18 cellular contexts compared by ENCODE assay signal in genomic region chr15:79969175-79969574, GRCh38. TPM values are rescaled to one million over a fixed set of nuclear protein-coding genes. Genes with fewer than 3 reads are reported as not detected.
DNase-seq lines count a peak whose midpoint lies in the region; ATAC-seq and TF ChIP-seq lines count a peak whose summit lies in the region.
"Had no signal": no experiment of that assay in that cellular context is flagged by ENCODE, and none has a peak within 500 bp of the region (broad histone marks: within the 10 kb centered on the region; RNA-seq: fewer than 3 reads in every experiment).

No MANE protein-coding gene starts in this region.

- peak overlapping the region; percentile 90 for H3K4me3 ChIP-seq in GM08714 (ENCODE audit: low read length)
- peak overlapping the region; percentile 44 for H3K4me3 ChIP-seq in OCI-LY1 (ENCODE audit: low read depth, low read length, poor library complexity, severe bottlenecking)
- H3K4me3 ChIP-seq: coronary artery had no signal

- H3K4me3 Mint-ChIP-seq in activated naive CD8-positive, alpha-beta T cell treated with anti-CD3 and anti-CD28 coated beads, Interleukin-2, amount 10 ng/mL, durations not matched to agents 7 days and 5 days: peak overlapping the region; percentile 93
- peak overlapping the region; percentile 33 for H3K4me3 Mint-ChIP-seq in natural killer cell

- POLR2A ChIA-PET in activated naive CD8-positive, alpha-beta T cell treated with anti-CD3 and anti-CD28 coated beads, Interleukin-2, amount 10 ng/mL, durations not matched to agents 7 days and 5 days (lab: Charles Lee): interaction anchor here (1.0 to 6.3 kb wide), 5 partner anchors 21 to 91 kb away, joined by 3 to 92 read pairs (median 12); partner anchors contain the start of genes MTHFS and ZFAND6

- H3K9ac ChIP-seq in OCI-LY1 (ENCODE audit: low read length): peak overlapping the region; percentile 23; the same call in 1 of the 2 replicates

- H2AFZ ChIP-seq in OCI-LY1 (ENCODE audit: low read length): no peak overlapping the region

- H3K9me2 ChIP-seq in OCI-LY1 (ENCODE audit: low read depth, low read length): no peaks in the 10 kb centered on the region

- no peak for DNase-seq in activated naive CD8-positive, alpha-beta T cell treated with anti-CD3 and anti-CD28 coated beads, Interleukin-2, amount 10 ng/mL, durations not matched to agents 7 days and 5 days
- DNase-seq in natural killer cell: no peak
- no peak for DNase-seq in NCI-H187 (lab: John Stamatoyannopoulos, UW)
- DNase-seq in UCSD-AML1 (lab: John Stamatoyannopoulos, UW; ENCODE audit: unreplicated experiment): no peak
- DNase-seq: aorta; hippocampal formation; NCI-H2081 treated with DMSO at 0.1 percent for 48 hours; NCI-H748 treated with DMSO at 0.1 percent for 48 hours; right cardiac atrium; stimulated activated CD4-positive, alpha-beta T cell treated with anti-CD3 and anti-CD28 coated beads, Interleukin-4, amount 100 ng/mL, for 1 hour; stimulated activated naive CD4-positive, alpha-beta T cell had no signal

- no peaks in the 10 kb centered on the region for H4K20me1 ChIP-seq in OCI-LY1 (ENCODE audit: insufficient read depth, low read length)

- intact Hi-C loops in natural killer cell (cut with micrococcal nuclease): loop anchor here (5.0 kb wide), 1 partner anchor 47 kb away; no protein-coding TSS in a partner anchor

- H3K4me2 ChIP-seq in OCI-LY1 (ENCODE audit: low read length): peak overlapping the region; percentile 67

- no peaks in the 10 kb centered on the region for H3K27me3 Mint-ChIP-seq in activated naive CD8-positive, alpha-beta T cell treated with anti-CD3 and anti-CD28 coated beads, Interleukin-2, amount 10 ng/mL, durations not matched to agents 7 days and 5 days
- H3K27me3 Mint-ChIP-seq in natural killer cell (ENCODE audit: low read depth in 2 of 2): no peaks in the 10 kb centered on the region

- peak overlapping the region; percentile 88 for H3K27ac ChIP-seq in OCI-LY1 (ENCODE audit: low read depth, low read length, poor library complexity, severe bottlenecking)
- H3K27ac ChIP-seq: C4-2B, coronary artery had no signal

- peaks cover 54% of the 10 kb centered on the region for H3K4me1 Mint-ChIP-seq in activated naive CD8-positive, alpha-beta T cell treated with anti-CD3 and anti-CD28 coated beads, Interleukin-2, amount 10 ng/mL, durations not matched to agents 7 days and 5 days
- H3K4me1 Mint-ChIP-seq in natural killer cell: peaks cover 32 to 48% of the 10 kb centered on the region in 2 donors

- H3F3A ChIP-seq in OCI-LY1 (ENCODE audit: insufficient read depth, low read length): 0 out of 2 replicates have a peak, but pooled peaks cover 3% of the 10 kb centered on the region

- H3K9me3 ChIP-seq in OCI-LY1 (ENCODE audit: low read length): no peaks in the 10 kb centered on the region

- H3K36me3 ChIP-seq in OCI-LY1 (ENCODE audit: insufficient read depth, low read length): no peaks in the 10 kb centered on the region

- H3K27me3 ChIP-seq in OCI-LY1 (ENCODE audit: insufficient read depth, low read length): no peaks in the 10 kb centered on the region

- H3K27ac Mint-ChIP-seq in activated naive CD8-positive, alpha-beta T cell treated with anti-CD3 and anti-CD28 coated beads, Interleukin-2, amount 10 ng/mL, durations not matched to agents 7 days and 5 days: peak overlapping the region; percentile 90
- peak overlapping the region; percentile 8 to 87 for H3K27ac Mint-ChIP-seq in natural killer cell

- TF ChIP-seq CTCF in OCI-LY1 (IDR thresholded peaks at IDR 0.05; ENCODE audit: low read length): no peak
- no peak for TF ChIP-seq CTCF in natural killer cell (IDR thresholded peaks at IDR 0.05)

- no peak for ATAC-seq in activated naive CD8-positive, alpha-beta T cell treated with anti-CD3 and anti-CD28 coated beads, Interleukin-2, amount 10 ng/mL, durations not matched to agents 7 days and 5 days (ENCODE audit: low read depth)
- ATAC-seq in natural killer cell: no peak
- ATAC-seq in GM18511 (IDR thresholded peaks at IDR 0.05; ENCODE audit: unreplicated experiment): no peak
- ATAC-seq: esophagus mucosa, left lobe of liver, right cardiac atrium had no signal

- no peaks in the 10 kb centered on the region for H3K9me3 Mint-ChIP-seq in activated naive CD8-positive, alpha-beta T cell treated with anti-CD3 and anti-CD28 coated beads, Interleukin-2, amount 10 ng/mL, durations not matched to agents 7 days and 5 days
- no peaks in the 10 kb centered on the region for H3K9me3 Mint-ChIP-seq in natural killer cell

- H3K36me3 Mint-ChIP-seq in activated naive CD8-positive, alpha-beta T cell treated with anti-CD3 and anti-CD28 coated beads, Interleukin-2, amount 10 ng/mL, durations not matched to agents 7 days and 5 days: peaks cover 14% of the 10 kb centered on the region
- no peaks in the 10 kb centered on the region for H3K36me3 Mint-ChIP-seq in natural killer cell

- no peaks in the 10 kb centered on the region for H3K79me2 ChIP-seq in OCI-LY1 (ENCODE audit: insufficient read depth, low read length)

- peaks cover 75% of the 10 kb centered on the region for H3K4me1 ChIP-seq in OCI-LY1 (ENCODE audit: insufficient read depth, low read length, severe bottlenecking)

RNA-seq across cellular contexts. Expression of gene BCL2A1, which starts 1.8 kb away (rescaled TPM):
- total RNA-seq in activated naive CD8-positive, alpha-beta T cell treated with anti-CD3 and anti-CD28 coated beads, Interleukin-2, amount 10 ng/mL, durations not matched to agents 7 days and 5 days: 10 to 100 TPM; 33.6 to 34.6 TPM
- 10 to 100 TPM; 16.5 to 61.3 (median 42.2) TPM for total RNA-seq in natural killer cell
- total RNA-seq: esophagus mucosa had no signal
